Comparison of ENCODE assay signal across 9 cellular contexts in genomic region chr9:114958021-114958846, GRCh38. TPM values are rescaled to one million over a fixed set of nuclear protein-coding genes. Genes with fewer than 3 reads are reported as not detected.
DNase-seq lines count a peak whose midpoint lies in the region; FAIRE-seq and TF ChIP-seq lines count a peak whose summit lies in the region.
"Had no signal": no experiment of that assay in that cellular context is flagged by ENCODE, and none has a peak within 500 bp of the region (broad histone marks: within the 10 kb centered on the region; RNA-seq: fewer than 3 reads in every experiment).

No MANE protein-coding gene starts in this region.

- peaks cover 6% of the 10 kb centered on the region for H3K27me3 ChIP-seq in fibroblast of lung (ENCODE audit: control insufficient read depth, insufficient read depth, low read length)

- no peak overlapping the region for H2AFZ ChIP-seq in fibroblast of lung (ENCODE audit: low read length)

- H3K27ac ChIP-seq in fibroblast of lung (ENCODE audit: insufficient read depth, low read length): no peak overlapping the region

- no peaks in the 10 kb centered on the region for H3K9me3 ChIP-seq in fibroblast of lung (ENCODE audit: control insufficient read depth, insufficient read depth, low read depth, low read length)

- no peak overlapping the region for H3K9ac ChIP-seq in fibroblast of lung (ENCODE audit: insufficient read depth, low read length)

- no peaks in the 10 kb centered on the region for H4K20me1 ChIP-seq in fibroblast of lung (ENCODE audit: control insufficient read depth, extremely low read depth, insufficient read depth, low read length)

- FAIRE-seq in urothelium cell line (lab: Jason Lieb, UNC): no peak

- peak; percentile 81 for DNase-seq in GF-D8 (lab: John Stamatoyannopoulos, UW)
- DNase-seq in activated CD4-positive, alpha-beta T cell treated with anti-CD3 and anti-CD28 coated beads for 48 hours: peak; percentile 69
- peak; percentile 5 to 26 for DNase-seq in fibroblast of lung (ENCODE audit: low read depth in 2 of 2)
- DNase-seq in stimulated activated CD4-positive, alpha-beta T cell treated with anti-CD3 and anti-CD28 coated beads, Interleukin-1b, Interleukin-23, amount 100 ng/mL, for 48 hours: peak; percentile 59
- no peak for DNase-seq in NCI-H2227 (lab: John Stamatoyannopoulos, UW; ENCODE audit: unreplicated experiment)
- no peak for DNase-seq in urothelium cell line (ENCODE audit: low spot score)
- no peak for DNase-seq in NCI-H524 treated with DMSO at 0.1 percent for 48 hours (lab: John Stamatoyannopoulos, UW)
- no peak for DNase-seq in NCI-H1694 (lab: John Stamatoyannopoulos, UW)

- no peak for TF ChIP-seq CTCF in fibroblast of lung (conservative IDR thresholded peaks at IDR 0.05 in 1 of 2, IDR thresholded peaks at IDR 0.05 in 1 of 2; ENCODE audit: low read depth in 1 of 2, low read length in 2 of 2)

- no peaks in the 10 kb centered on the region for H3K79me2 ChIP-seq in fibroblast of lung (ENCODE audit: control insufficient read depth, insufficient read depth, low read length)

- H3K4me3 ChIP-seq in fibroblast of lung (replicated peaks in 1 of 4; ENCODE audit: control extremely low read depth in 1 of 4, insufficient read depth in 1 of 4, low read depth in 3 of 4, low read length in 4 of 4): no peak overlapping the region

- H3K36me3 ChIP-seq in fibroblast of lung (ENCODE audit: control insufficient read depth, insufficient read depth, low read length): no peaks in the 10 kb centered on the region

- H3K4me1 ChIP-seq in fibroblast of lung (ENCODE audit: control insufficient read depth, extremely low read depth, insufficient read depth, low read length): peaks cover 9% of the 10 kb centered on the region

- H3K4me2 ChIP-seq in fibroblast of lung (ENCODE audit: extremely low read depth, insufficient read depth, low read length): no peak overlapping the region

RNA-seq across cellular contexts. Expression of gene TNFSF8, which starts 27.8 kb away (rescaled TPM):
- total RNA-seq in fibroblast of lung: not detected in 2 replicates
- not detected in 2 replicates for polyA plus RNA-seq in fibroblast of lung
- polyA plus RNA-seq in fibroblast of lung (2012): not detected in 2 replicates
- not detected in 2 replicates for polyA minus RNA-seq in fibroblast of lung (ENCODE audit: low replicate concordance)
- polyA plus RNA-seq: neural cell had no signal

Comparison
In these comparisons a context has a peak if more than half of its experiments do, and no peak if none do; other contexts are left out.
1. DNase-seq: peak in GF-D8 (single experiment), activated CD4-positive, alpha-beta T cell treated with anti-CD3 and anti-CD28 coated beads for 48 hours (single experiment), fibroblast of lung (2 of 2) and stimulated activated CD4-positive, alpha-beta T cell treated with anti-CD3 and anti-CD28 coated beads, Interleukin-1b, Interleukin-23, amount 100 ng/mL, for 48 hours (single experiment); none in NCI-H2227 (single experiment), urothelium cell line (single experiment), NCI-H524 treated with DMSO at 0.1 percent for 48 hours (single experiment) and NCI-H1694 (single experiment).